8 cellular contexts compared by ENCODE assay signal in the genomic region with DNA sequence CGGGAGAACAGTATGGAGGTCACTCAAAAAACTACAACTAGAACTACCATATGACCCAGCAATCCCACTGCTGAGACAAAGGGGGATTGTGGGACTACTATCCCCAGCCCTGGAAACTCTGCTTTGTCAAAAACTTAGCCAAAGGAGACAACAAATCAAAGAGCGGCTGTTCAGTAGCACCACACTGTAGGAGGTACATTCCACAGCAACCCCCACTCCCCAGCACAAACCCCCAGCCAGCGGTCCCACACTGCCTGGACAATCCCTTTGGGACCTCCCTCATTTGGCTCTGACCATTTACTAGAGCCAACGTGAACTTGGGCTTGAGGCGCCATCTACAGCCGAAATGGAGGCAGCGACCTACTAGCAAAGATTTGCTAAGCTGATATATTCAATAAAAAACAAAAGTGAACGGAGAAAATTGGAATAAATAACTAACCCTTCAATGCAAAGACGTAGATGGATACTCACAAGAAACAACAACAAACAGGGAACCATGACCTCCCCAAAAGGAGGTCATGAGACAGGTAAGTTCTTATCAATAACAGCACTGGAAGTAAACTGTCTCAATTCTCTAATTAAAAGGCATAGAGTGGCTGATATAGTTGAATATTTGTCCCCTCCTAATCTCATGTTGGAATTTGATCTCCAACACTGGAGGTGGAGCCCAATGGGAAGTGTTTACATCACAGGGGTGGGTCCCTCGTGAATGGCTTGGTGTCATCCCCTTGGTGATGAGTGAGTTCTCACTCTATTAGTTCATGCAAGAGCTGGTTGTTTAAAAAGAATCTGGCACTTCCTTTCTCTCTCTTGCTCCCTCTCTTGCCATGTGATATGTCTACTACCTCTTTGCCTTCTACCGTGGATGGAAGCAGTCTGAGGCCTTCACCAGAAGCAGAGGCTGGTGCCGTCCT.
DNase-seq lines count a peak whose midpoint lies in the region; ATAC-seq and TF ChIP-seq lines count a peak whose summit lies in the region.

No MANE protein-coding gene starts in this region.

- H3K4me3 Mint-ChIP-seq in activated CD8-positive, alpha-beta memory T cell treated with anti-CD3 and anti-CD28 coated beads, Interleukin-2, amount 10 ng/mL, durations not matched to agents 7 days and 5 days: no peak overlapping the region

- intact Hi-C loops in dorsolateral prefrontal cortex (cut with DNase I): loop anchor here in 1 of 2 donors (5.0 kb wide), 1 partner anchor 34 kb away; no protein-coding TSS in a partner anchor

- peaks cover 27% of the 10 kb centered on the region for H3K27me3 Mint-ChIP-seq in activated CD8-positive, alpha-beta memory T cell treated with anti-CD3 and anti-CD28 coated beads, Interleukin-2, amount 10 ng/mL, durations not matched to agents 7 days and 5 days

- H2AFZ ChIP-seq in OCI-LY3 (ENCODE audit: low read depth, low read length): no peak overlapping the region

- no peak overlapping the region for H3K27ac Mint-ChIP-seq in activated CD8-positive, alpha-beta memory T cell treated with anti-CD3 and anti-CD28 coated beads, Interleukin-2, amount 10 ng/mL, durations not matched to agents 7 days and 5 days

- H4K20me1 ChIP-seq in OCI-LY3 (ENCODE audit: insufficient read depth, low read length): no peaks in the 10 kb centered on the region

- H3K9ac ChIP-seq in OCI-LY3 (ENCODE audit: low read length): no peak overlapping the region

- H3K27me3 ChIP-seq in OCI-LY3 (ENCODE audit: low read depth, low read length) (no peaks in the 10 kb centered on the region), dorsolateral prefrontal cortex (no peaks in the 10 kb centered on the region)

- H3K36me3 ChIP-seq in OCI-LY3 (replicated peaks; ENCODE audit: low read depth, low read length): no peaks in the 10 kb centered on the region

- no peak for ATAC-seq in activated CD8-positive, alpha-beta memory T cell treated with anti-CD3 and anti-CD28 coated beads, Interleukin-2, amount 10 ng/mL, durations not matched to agents 7 days and 5 days
- no peak for ATAC-seq in HG02763 (IDR thresholded peaks at IDR 0.05; ENCODE audit: unreplicated experiment)

- no peaks in the 10 kb centered on the region for H3K9me3 Mint-ChIP-seq in activated CD8-positive, alpha-beta memory T cell treated with anti-CD3 and anti-CD28 coated beads, Interleukin-2, amount 10 ng/mL, durations not matched to agents 7 days and 5 days (ENCODE audit: low read depth)

- no peaks in the 10 kb centered on the region for H3K4me1 Mint-ChIP-seq in activated CD8-positive, alpha-beta memory T cell treated with anti-CD3 and anti-CD28 coated beads, Interleukin-2, amount 10 ng/mL, durations not matched to agents 7 days and 5 days

- no peak overlapping the region for H3K4me3 ChIP-seq in OCI-LY3 (ENCODE audit: low read length)
- no peak overlapping the region for H3K4me3 ChIP-seq in dorsolateral prefrontal cortex

- H3K4me2 ChIP-seq in OCI-LY3 (ENCODE audit: low read length): peak overlapping the region; percentile 50

- peaks cover 6% of the 10 kb centered on the region; the same call in 1 of the 2 replicates for H3K4me1 ChIP-seq in OCI-LY3 (ENCODE audit: low read length)

- TF ChIP-seq CTCF in OCI-LY3 (IDR thresholded peaks at IDR 0.05; ENCODE audit: low read depth, low read length) (peak; percentile 74), dorsolateral prefrontal cortex (IDR thresholded peaks at IDR 0.05 in 54 of 56, conservative IDR thresholded peaks at IDR 0.05 in 2 of 56; ENCODE audit: low read depth in 1 of 56, partially characterized antibody in 56 of 56) (peak in 52 of 56 donors; percentile 23 to 67 (median 47))

- no peaks in the 10 kb centered on the region for H3K79me2 ChIP-seq in OCI-LY3 (ENCODE audit: low read length)

- CTCF ChIA-PET in activated CD8-positive, alpha-beta memory T cell treated with anti-CD3 and anti-CD28 coated beads, Interleukin-2, amount 10 ng/mL, durations not matched to agents 7 days and 5 days (lab: Charles Lee): interaction anchor here (1.0 to 1.6 kb wide), 3 partner anchors 32 to 81 kb away, joined by 3 to 10 read pairs (median 4); no protein-coding TSS in a partner anchor

- no peaks in the 10 kb centered on the region for H3K36me3 Mint-ChIP-seq in activated CD8-positive, alpha-beta memory T cell treated with anti-CD3 and anti-CD28 coated beads, Interleukin-2, amount 10 ng/mL, durations not matched to agents 7 days and 5 days

- no peaks in the 10 kb centered on the region for H3K9me3 ChIP-seq in OCI-LY3 (ENCODE audit: insufficient read depth, low read length)

- peak; percentile 44 for DNase-seq in activated CD8-positive, alpha-beta memory T cell treated with anti-CD3 and anti-CD28 coated beads, Interleukin-2, amount 10 ng/mL, durations not matched to agents 7 days and 5 days
- no peak for DNase-seq in activated CD8-positive, alpha-beta memory T cell treated with anti-CD3 and anti-CD28 coated beads, Interleukin-2, amount 50 U/mL, for 4 hours
- DNase-seq in HS-5 (ENCODE audit: low read depth): peak; percentile 39
- DNase-seq in dorsolateral prefrontal cortex: peak in 5 of 10 donors; percentile 29 to 62 (median 54)
- peak; percentile 26 for DNase-seq in middle frontal gyrus (ENCODE audit: extremely low spot score, low spot score)
- DNase-seq in NCI-H1048 (lab: John Stamatoyannopoulos, UW): no peak

- H3K27ac ChIP-seq in OCI-LY3 (ENCODE audit: low read length) (no peak overlapping the region), dorsolateral prefrontal cortex (no peak overlapping the region)

Comparison
In these comparisons a context has a peak if more than half of its experiments do, and no peak if none do; other contexts are left out.
1. DNase-seq: peak in activated CD8-positive, alpha-beta memory T cell treated with anti-CD3 and anti-CD28 coated beads, Interleukin-2, amount 10 ng/mL, durations not matched to agents 7 days and 5 days (single experiment), HS-5 (single experiment) and middle frontal gyrus (single experiment); none in activated CD8-positive, alpha-beta memory T cell treated with anti-CD3 and anti-CD28 coated beads, Interleukin-2, amount 50 U/mL, for 4 hours (single experiment) and NCI-H1048 (single experiment).